ENCODE assay signal across 19 cellular contexts in genomic region chr4:155959417-155959816, GRCh38. TPM values are rescaled to one million over a fixed set of nuclear protein-coding genes. Genes with fewer than 3 reads are reported as not detected.
"Had no signal": no experiment of that assay in that cellular context is flagged by ENCODE, and none has a peak within 500 bp of the region (broad histone marks: within the 10 kb centered on the region; RNA-seq: fewer than 3 reads in every experiment).

No MANE protein-coding gene starts in this region.

- H3K36me3 Mint-ChIP-seq: naive thymus-derived CD8-positive, alpha-beta T cell had no signal

- H3K27ac Mint-ChIP-seq: naive thymus-derived CD8-positive, alpha-beta T cell had no signal

- DNase-seq: central memory CD4-positive, alpha-beta T cell; cortex of kidney; dorsolateral prefrontal cortex; effector CD8-positive, alpha-beta T cell; heart right ventricle; kidney glomerular epithelial cell; mammary epithelial cell; mucosa of descending colon; naive thymus-derived CD8-positive, alpha-beta T cell; right cardiac atrium; spleen; stimulated activated CD4-positive, alpha-beta T cell treated with anti-CD3 and anti-CD28 coated beads, Interleukin-15, amount 100 ng/mL, for 24 hours; stimulated activated CD4-positive, alpha-beta T cell treated with anti-CD3 and anti-CD28 coated beads, Interleukin-1b, Interleukin-23, amount 100 ng/mL, for 48 hours; stimulated activated CD4-positive, alpha-beta T cell treated with anti-CD3 and anti-CD28 coated beads, Interleukin-4, amount 100 ng/mL, for 4 hours; stimulated activated naive CD4-positive, alpha-beta T cell treated with Interleukin-2 at 50 U/mL for 16 hours; transverse colon had no signal

- H3K4me3 ChIP-seq: heart right ventricle, mucosa of descending colon, spleen, thoracic aorta, transverse colon had no signal

- H3K4me3 Mint-ChIP-seq: naive thymus-derived CD8-positive, alpha-beta T cell had no signal

- H3K27me3 ChIP-seq: dorsolateral prefrontal cortex, heart right ventricle, transverse colon had no signal

- H3K27ac ChIP-seq: spleen, thoracic aorta had no signal

- ATAC-seq: heart right ventricle; mucosa of descending colon; naive thymus-derived CD8-positive, alpha-beta T cell; right cardiac atrium had no signal

- H3K9me3 Mint-ChIP-seq: naive thymus-derived CD8-positive, alpha-beta T cell had no signal

- H3K9me3 ChIP-seq: heart right ventricle, mucosa of descending colon, spleen, thoracic aorta, transverse colon had no signal

- H3K36me3 ChIP-seq: heart right ventricle, spleen, thoracic aorta, transverse colon had no signal

RNA-seq across cellular contexts. Expression of gene TDO2, which starts 55.9 kb away (rescaled TPM):
- total RNA-seq: frontal cortex; mammary epithelial cell; naive thymus-derived CD8-positive, alpha-beta T cell; osteocyte; right cardiac atrium; thoracic aorta had no signal
- polyA plus RNA-seq: mammary epithelial cell; naive thymus-derived CD8-positive, alpha-beta T cell; right cardiac atrium had no signal
